ENCODE assay signal across 27 cellular contexts in genomic region chr4:73129319-73129718, GRCh38.
"Had no signal": no experiment of that assay in that cellular context is flagged by ENCODE, and none has a peak within 500 bp of the region (broad histone marks: within the 10 kb centered on the region; RNA-seq: fewer than 3 reads in every experiment).

No MANE protein-coding gene starts in this region.

- H3K27ac Mint-ChIP-seq: endodermal cell had no signal

- H3K27me3 ChIP-seq: dorsolateral prefrontal cortex, esophagus squamous epithelium, gastrocnemius medialis, heart right ventricle, left lung had no signal

- H3K9me3 Mint-ChIP-seq: endodermal cell had no signal

- H3K4me1 ChIP-seq: esophagus squamous epithelium, left lung, lower lobe of right lung had no signal

- H3K4me3 Mint-ChIP-seq: endodermal cell had no signal

- H3K9me3 ChIP-seq: esophagus squamous epithelium, gastrocnemius medialis, heart right ventricle, left lung, lower lobe of right lung had no signal

- H3K27ac ChIP-seq: coronary artery, epithelial cell of prostate, esophagus squamous epithelium, gastrocnemius medialis, heart right ventricle, left lung, lower lobe of right lung had no signal

- ATAC-seq: esophagus mucosa, gastrocnemius medialis, heart right ventricle, left cardiac atrium, left lung, left ventricle myocardium superior, lower lobe of right lung had no signal

- DNase-seq: dermis blood vessel endothelial cell; dorsolateral prefrontal cortex; effector CD4-positive, alpha-beta T cell; effector memory CD4-positive, alpha-beta T cell; endodermal cell; erythroblast; esophagus squamous epithelium; foreskin fibroblast; foreskin melanocyte; gastrocnemius medialis; glutamatergic neuron; head of caudate nucleus; heart right ventricle; hippocampal formation; left cardiac atrium; left lung; left ventricle myocardium superior; lower lobe of right lung; mesenchymal stem cell; midbrain had no signal

- H3K4me3 ChIP-seq: coronary artery, dorsolateral prefrontal cortex, esophagus squamous epithelium, gastrocnemius medialis, heart right ventricle, left lung, lower lobe of right lung had no signal

- FAIRE-seq: colon, endometrium, islet of Langerhans, keratinocyte had no signal
